29 cellular contexts compared by ENCODE assay signal in the genomic region with DNA sequence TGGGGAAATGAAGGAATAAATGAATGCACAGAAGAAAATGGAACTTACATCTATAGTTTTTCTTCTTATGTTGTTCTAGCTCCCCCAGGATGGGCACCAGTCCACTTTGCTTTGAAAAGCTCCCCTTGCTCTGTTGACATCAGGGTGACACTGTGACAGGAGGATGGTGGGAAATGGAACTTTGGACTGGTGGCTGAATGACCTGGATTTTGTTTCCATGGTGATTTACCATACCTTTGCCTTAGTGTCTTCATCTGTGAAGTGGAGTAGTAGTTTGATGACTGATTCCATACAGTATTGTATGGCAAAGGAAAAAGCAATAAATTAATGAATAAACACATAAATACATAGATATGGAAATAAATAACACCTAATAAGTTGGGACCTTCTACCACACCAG.
"Had no signal": no experiment of that assay in that cellular context is flagged by ENCODE, and none has a peak within 500 bp of the region (broad histone marks: within the 10 kb centered on the region; RNA-seq: fewer than 3 reads in every experiment).

No MANE protein-coding gene starts in this region.

- DNase-seq: naive thymus-derived CD8-positive, alpha-beta T cell; occipital lobe; ovary; posterior cingulate gyrus; psoas muscle; right cardiac atrium; spleen; stimulated activated CD4-positive, alpha-beta T cell treated with anti-CD3 and anti-CD28 coated beads, Interleukin-12 subunit alpha, Interleukin-12 subunit beta, amount 100 ng/mL, for 4 hours; stimulated activated CD4-positive, alpha-beta T cell treated with anti-CD3 and anti-CD28 coated beads, Interleukin-1b, Interleukin-23, amount 100 ng/mL, for 48 hours; stimulated activated CD4-positive, alpha-beta T cell treated with anti-CD3 and anti-CD28 coated beads, Interleukin-4, amount 100 ng/mL, for 1 hour; stimulated activated CD4-positive, alpha-beta T cell treated with anti-CD3 and anti-CD28 coated beads, Interleukin-4, amount 100 ng/mL, for 4 hours; stimulated activated CD8-positive, alpha-beta memory T cell treated with anti-CD3 and anti-CD28 coated beads, Interleukin-4, amount 100 ng/mL, for 48 hours; stimulated activated naive CD4-positive, alpha-beta T cell; stimulated activated naive CD8-positive, alpha-beta T cell treated with anti-CD3 and anti-CD28 coated beads, Interleukin-15, amount 100 ng/mL, for 72 hours; stimulated activated naive CD8-positive, alpha-beta T cell treated with anti-CD3 and anti-CD28 coated beads, Interleukin-15, Interleukin-2, amounts not matched to agents 100 U/mL and 50 U/mL, for 24 hours; substantia nigra; thyroid gland; trophoblast cell; upper lobe of left lung had no signal

- H3K79me2 ChIP-seq: parathyroid adenoma had no signal

- H3K27ac ChIP-seq: neural progenitor cell, ovary, parathyroid adenoma, psoas muscle, skin epidermis, spleen, thoracic aorta, thyroid gland, tibial nerve, upper lobe of left lung, vagina had no signal

- H3K9ac ChIP-seq: neural progenitor cell, parathyroid adenoma had no signal

- ATAC-seq: naive thymus-derived CD8-positive, alpha-beta T cell; psoas muscle; right cardiac atrium; sciatic nerve; stimulated activated memory B cell treated with anti-CD40 and anti-IgM and Interleukin-4, amounts not matched to agents 10 μg/mL and 1 μg/mL and 100 μg/mL, for 72 hours; stimulated activated naive CD8-positive, alpha-beta T cell treated with anti-CD3 and anti-CD28 coated beads, Interleukin-15, amount 100 ng/mL, for 72 hours; stimulated activated naive CD8-positive, alpha-beta T cell treated with anti-CD3 and anti-CD28 coated beads, Interleukin-15, Interleukin-2, amounts not matched to agents 100 U/mL and 50 U/mL, for 24 hours had no signal

- H3K4me3 ChIP-seq: neural progenitor cell, ovary, psoas muscle, skin epidermis, smooth muscle cell, spleen, thoracic aorta, thyroid gland, tibial nerve, upper lobe of left lung, vagina had no signal

- FAIRE-seq: urothelium cell line had no signal

- H3K9me3 ChIP-seq: ovary, psoas muscle, spleen, thoracic aorta, thyroid gland, tibial nerve, upper lobe of left lung, vagina had no signal

- H3K36me3 ChIP-seq: neural progenitor cell, ovary, spleen, thoracic aorta, thyroid gland, tibial nerve, upper lobe of left lung, vagina had no signal

- H3K4me2 ChIP-seq: neural progenitor cell, smooth muscle cell had no signal

- H3K27me3 ChIP-seq: neural progenitor cell, ovary, spleen, thyroid gland, tibial nerve, upper lobe of left lung, vagina had no signal

- H2AFZ ChIP-seq: neural progenitor cell, parathyroid adenoma had no signal

- H3K4me1 ChIP-seq: neural progenitor cell, psoas muscle, spleen, thyroid gland, tibial nerve, upper lobe of left lung, vagina had no signal
